Comparison of ENCODE assay signal across 8 cellular contexts in the genomic region with DNA sequence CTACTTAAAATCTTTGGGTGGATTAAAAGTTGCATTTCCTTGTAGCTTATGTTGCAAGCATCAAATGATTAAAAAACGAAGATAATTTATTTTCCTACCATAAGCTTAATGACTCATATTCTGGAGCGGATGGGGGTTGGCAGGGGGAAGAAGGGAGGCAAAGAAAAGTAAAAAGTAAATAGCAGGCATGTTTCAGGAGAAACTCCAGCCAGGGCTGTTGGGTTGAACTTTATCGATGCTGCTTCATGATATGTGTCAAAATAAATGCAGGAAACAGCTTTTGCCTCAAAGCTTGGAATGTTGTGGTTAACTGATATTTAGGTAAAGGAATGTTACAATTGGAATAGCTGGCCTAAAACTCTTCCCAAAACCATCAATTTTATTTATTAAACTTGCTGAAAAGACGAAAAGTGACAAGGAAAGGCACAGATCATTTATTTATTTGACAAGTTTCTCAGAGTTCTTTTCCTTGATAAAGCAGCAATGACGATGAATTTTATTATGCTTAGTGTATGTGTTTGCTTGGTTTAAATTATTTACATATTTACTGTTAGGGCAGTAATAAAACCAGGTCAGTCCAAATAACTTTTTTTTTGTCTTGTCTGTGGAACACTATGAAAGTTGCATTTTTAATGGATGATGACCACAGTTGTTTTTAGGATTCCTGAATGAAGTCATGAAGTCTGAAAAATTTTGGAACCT.
DNase-seq lines count a peak whose midpoint lies in the region; ATAC-seq and TF ChIP-seq lines count a peak whose summit lies in the region.
"Had no signal": no experiment of that assay in that cellular context is flagged by ENCODE, and none has a peak within 500 bp of the region (broad histone marks: within the 10 kb centered on the region; RNA-seq: fewer than 3 reads in every experiment).

No MANE protein-coding gene starts in this region.

- DNase-seq in HCEC 1CT, result peak; percentile 90
- DNase-seq in amniotic stem cell (lab: John Stamatoyannopoulos, UW), result peak; percentile 81
- peak; percentile 81 for DNase-seq in glomerular visceral epithelial cell (ENCODE audit: extremely low spot score)
- DNase-seq in thoracic aorta (ENCODE audit: low spot score), result no peak
- DNase-seq in sigmoid colon, result no peak
- no peak for DNase-seq in stimulated activated CD4-positive, alpha-beta T cell treated with anti-CD3 and anti-CD28 coated beads, Interleukin-15, amount 100 ng/mL, for 24 hours
- no peak for DNase-seq in SK-N-DZ (ENCODE audit: low spot score)
- DNase-seq: NCI-H510A had no signal

- no peaks in the 10 kb centered on the region for H3K27me3 ChIP-seq in thoracic aorta (replicated peaks; ENCODE audit: insufficient read depth)
- H3K27me3 ChIP-seq in sigmoid colon, result no peaks in the 10 kb centered on the region

- intact Hi-C loops in sigmoid colon (cut with DNase I), result no loop called here

- H3K9me3 ChIP-seq in thoracic aorta (no peaks in the 10 kb centered on the region), sigmoid colon (no peaks in the 10 kb centered on the region)

- no peak for ATAC-seq in thoracic aorta (ENCODE audit: insufficient number of reproducible peaks, low FRiP score, low read depth)

- no peak for TF ChIP-seq POLR2A in sigmoid colon (IDR thresholded peaks at IDR 0.05)

- TF ChIP-seq EP300 in sigmoid colon (IDR thresholded peaks at IDR 0.05), result no peak

- WGBS in sigmoid colon, 2 donors, result 50 to 62% methylated on average over 5 of the region's 5 CpGs

- H3K36me3 ChIP-seq in thoracic aorta (no peaks in the 10 kb centered on the region), sigmoid colon (no peaks in the 10 kb centered on the region)

- H3K27ac ChIP-seq in thoracic aorta, result peak overlapping the region; percentile 68 to 75
- peak overlapping the region in 2 of 4 donors; percentile 20 to 48 for H3K27ac ChIP-seq in sigmoid colon

- H3K4me3 ChIP-seq in thoracic aorta (peak overlapping the region; percentile 26), sigmoid colon (no peak overlapping the region)

- H3K4me1 ChIP-seq in thoracic aorta (ENCODE audit: control insufficient read depth in 1 of 2, low read depth in 2 of 2), result peaks cover 19 to 47% of the 10 kb centered on the region in 2 donors
- H3K4me1 ChIP-seq in sigmoid colon, result peaks cover 0 to 10% (median 0%) of the 10 kb centered on the region in 4 donors

- TF ChIP-seq CTCF in thoracic aorta (IDR thresholded peaks at IDR 0.05), result no peak
- TF ChIP-seq CTCF in sigmoid colon (IDR thresholded peaks at IDR 0.05), result no peak

Comparison
In these comparisons a context has a peak if more than half of its experiments do, and no peak if none do; other contexts are left out.
1. DNase-seq: peak in HCEC 1CT (single experiment), amniotic stem cell (single experiment) and glomerular visceral epithelial cell (single experiment); none in thoracic aorta (single experiment), sigmoid colon (single experiment), stimulated activated CD4-positive, alpha-beta T cell treated with anti-CD3 and anti-CD28 coated beads, Interleukin-15, amount 100 ng/mL, for 24 hours (single experiment) and SK-N-DZ (single experiment).